In the genomic region with DNA sequence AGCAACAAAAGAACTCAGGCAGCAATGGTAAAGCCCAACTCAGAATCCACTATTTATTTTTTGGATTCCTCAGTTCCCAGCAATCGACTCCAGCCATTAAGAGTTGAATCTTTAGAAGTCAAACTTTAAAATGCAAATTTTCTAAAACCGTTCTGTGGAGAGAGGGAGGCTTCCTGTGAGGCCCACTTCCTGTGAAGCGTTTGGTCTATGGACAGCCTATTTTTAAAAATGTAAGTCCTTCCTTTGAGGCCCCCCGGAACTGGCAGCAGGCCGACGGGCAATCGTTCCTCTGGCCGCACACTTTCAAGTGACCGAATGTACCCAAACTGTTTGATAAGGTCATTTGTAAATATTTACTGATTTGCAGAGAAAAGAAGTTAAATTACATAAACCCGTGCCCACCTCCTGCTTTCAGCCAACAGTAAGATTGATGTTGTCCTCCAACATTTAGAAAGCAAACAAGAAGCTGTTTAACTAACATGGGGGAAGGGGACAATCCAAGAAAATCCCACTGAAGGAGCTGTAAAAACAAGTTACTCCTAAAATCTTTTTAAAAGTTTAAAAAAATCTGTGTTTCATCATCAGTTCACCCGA, we compare ENCODE assay signal across 8 cellular contexts.
DNase-seq lines count a peak whose midpoint lies in the region; ATAC-seq and TF ChIP-seq lines count a peak whose summit lies in the region.

No MANE protein-coding gene starts in this region.

- ATAC-seq in HG02870 (IDR thresholded peaks at IDR 0.05; ENCODE audit: unreplicated experiment): peak; percentile 62
- ATAC-seq in GM18519 (IDR thresholded peaks at IDR 0.05; ENCODE audit: low FRiP score, unreplicated experiment): no peak

- peaks cover 50% of the 10 kb centered on the region for H3K4me1 ChIP-seq in OCI-LY1 (ENCODE audit: insufficient read depth, low read length, severe bottlenecking)
- H3K4me1 ChIP-seq in prostate gland (replicated peaks): no peaks in the 10 kb centered on the region

- H3K9ac ChIP-seq in OCI-LY1 (ENCODE audit: low read length): peak overlapping the region; percentile 61

- no peak for TF ChIP-seq POLR2A in prostate gland (IDR thresholded peaks at IDR 0.05)

- H3K27me3 ChIP-seq in OCI-LY1 (ENCODE audit: insufficient read depth, low read length): no peaks in the 10 kb centered on the region
- H3K27me3 ChIP-seq in prostate gland (replicated peaks; ENCODE audit: insufficient read depth): no peaks in the 10 kb centered on the region

- peaks cover 42% of the 10 kb centered on the region for H3K4me1 Mint-ChIP-seq in endothelial cell (ENCODE audit: unreplicated experiment)

- H3K27ac Mint-ChIP-seq in endothelial cell (ENCODE audit: unreplicated experiment): peak overlapping the region; percentile 91

- no peaks in the 10 kb centered on the region for H4K20me1 ChIP-seq in OCI-LY1 (ENCODE audit: insufficient read depth, low read length)

- peak overlapping the region; percentile 39 for H3K4me3 ChIP-seq in OCI-LY1 (ENCODE audit: low read depth, low read length, poor library complexity, severe bottlenecking)
- H3K4me3 ChIP-seq in prostate gland: no peak overlapping the region

- H3K9me3 ChIP-seq in OCI-LY1 (ENCODE audit: low read length): no peaks in the 10 kb centered on the region
- no peaks in the 10 kb centered on the region for H3K9me3 ChIP-seq in prostate gland

- peaks cover 15% of the 10 kb centered on the region; the same call in 1 of the 2 replicates for H3K79me2 ChIP-seq in OCI-LY1 (ENCODE audit: insufficient read depth, low read length)

- TF ChIP-seq CTCF in OCI-LY1 (IDR thresholded peaks at IDR 0.05; ENCODE audit: low read length): no peak
- no peak for TF ChIP-seq CTCF in endothelial cell (IDR thresholded peaks at IDR 0.05; ENCODE audit: unreplicated experiment)
- TF ChIP-seq CTCF in prostate gland (IDR thresholded peaks at IDR 0.05): no peak

- WGBS in prostate gland: 0% methylated on average over 11 of the region's 11 CpGs

- H3K4me3 Mint-ChIP-seq in endothelial cell (ENCODE audit: unreplicated experiment): peak overlapping the region; percentile 50

- H2AFZ ChIP-seq in OCI-LY1 (ENCODE audit: low read length): no peak overlapping the region

- no peaks in the 10 kb centered on the region for H3K27me3 Mint-ChIP-seq in endothelial cell (ENCODE audit: unreplicated experiment)

- no peaks in the 10 kb centered on the region for H3K9me3 Mint-ChIP-seq in endothelial cell (ENCODE audit: unreplicated experiment)

- no peaks in the 10 kb centered on the region for H3K9me2 ChIP-seq in OCI-LY1 (ENCODE audit: low read depth, low read length)

- 0 out of 2 replicates have a peak, but pooled peaks cover 5% of the 10 kb centered on the region for H3F3A ChIP-seq in OCI-LY1 (ENCODE audit: insufficient read depth, low read length)

- peak overlapping the region; percentile 82 for H3K27ac ChIP-seq in OCI-LY1 (ENCODE audit: low read depth, low read length, poor library complexity, severe bottlenecking)
- H3K27ac ChIP-seq in prostate gland: peak overlapping the region; percentile 43 to 58

- DNase-seq in NK-92 treated with Interleukin-12 subunit alpha and Interleukin-12 subunit beta, amount 100 ng/mL, for 24 hours (lab: John Stamatoyannopoulos, UW): peak; percentile 19
- DNase-seq in NK-92 (lab: John Stamatoyannopoulos, UW; ENCODE audit: unreplicated experiment) (no peak), endothelial cell (ENCODE audit: low spot score) (no peak), prostate gland (ENCODE audit: low spot score) (peak; percentile 28)
- no peak for DNase-seq in activated effector memory CD4-positive, alpha-beta T cell treated with anti-CD3 and anti-CD28 coated beads, Interleukin-2, amount 50 U/mL, for 16 hours

- peaks cover 29% of the 10 kb centered on the region for H3K36me3 Mint-ChIP-seq in endothelial cell (ENCODE audit: low read depth, unreplicated experiment)

- intact Hi-C loops in prostate gland (cut with DNase I): no loop called here

- H3K4me2 ChIP-seq in OCI-LY1 (ENCODE audit: low read length): peak overlapping the region; percentile 72

- H3K36me3 ChIP-seq in OCI-LY1 (ENCODE audit: insufficient read depth, low read length): peaks cover 34% of the 10 kb centered on the region
- peaks cover 0 to 4% of the 10 kb centered on the region in 2 donors for H3K36me3 ChIP-seq in prostate gland

Comparison
In these comparisons a context has a peak if more than half of its experiments do, and no peak if none do; other contexts are left out.
1. DNase-seq: peak in NK-92 treated with Interleukin-12 subunit alpha and Interleukin-12 subunit beta, amount 100 ng/mL, for 24 hours (single experiment) and prostate gland (single experiment); none in NK-92 (single experiment), endothelial cell (single experiment) and activated effector memory CD4-positive, alpha-beta T cell treated with anti-CD3 and anti-CD28 coated beads, Interleukin-2, amount 50 U/mL, for 16 hours (single experiment).